In genomic region chr22:27686534-27686933, GRCh38 we compare ENCODE assay signal across 8 cellular contexts.
A peak's percentile ranks its signal among the peaks of the same experiment; 100 is the strongest.
DNase-seq lines count a peak whose midpoint lies in the region; ATAC-seq lines count a peak whose summit lies in the region.

No MANE protein-coding gene starts in this region.

- peak overlapping the region in 1 of 2 donors; percentile 22 for H3K4me3 ChIP-seq in stomach smooth muscle (ENCODE audit: low read length in 2 of 2)

- no peaks in the 10 kb centered on the region for H3K27me3 ChIP-seq in stomach smooth muscle (ENCODE audit: control insufficient read depth in 1 of 2, insufficient read depth in 2 of 2, low read length in 2 of 2)

- ATAC-seq in GM21786 (IDR thresholded peaks at IDR 0.05; ENCODE audit: unreplicated experiment), result no peak
- ATAC-seq in activated CD4-positive, CD25-positive, alpha-beta regulatory T cell treated with anti-CD3 and anti-CD28 coated beads, Interleukin-2, amount 50 U/mL, for 24 hours, result no peak

- H3K9me3 ChIP-seq in stomach smooth muscle (ENCODE audit: control insufficient read depth in 2 of 2, low read length in 2 of 2), result no peaks in the 10 kb centered on the region

- DNase-seq in HPDE6-E6E7 (ENCODE audit: extremely low spot score), result peak; percentile 50
- DNase-seq in cerebellum (ENCODE audit: low spot score), result peak; percentile 5
- DNase-seq in left kidney (ENCODE audit: low read depth, low spot score), result peak; percentile 39
- no peak for DNase-seq in NCI-H1092 (lab: John Stamatoyannopoulos, UW)
- DNase-seq in LoVo (ENCODE audit: low spot score), result no peak

- H3K4me1 ChIP-seq in stomach smooth muscle (ENCODE audit: control insufficient read depth, insufficient read depth, low read length), result peaks cover 25% of the 10 kb centered on the region

- no peaks in the 10 kb centered on the region for H3K36me3 ChIP-seq in stomach smooth muscle (ENCODE audit: control insufficient read depth in 2 of 2, insufficient read depth in 2 of 2, low read length in 2 of 2)

- H3K9ac ChIP-seq in stomach smooth muscle (ENCODE audit: low read length in 2 of 2), result peak overlapping the region; percentile 44 to 58

- H3K27ac ChIP-seq in stomach smooth muscle (ENCODE audit: low read length), result peak overlapping the region; percentile 85

Comparison
In these comparisons a context has a peak if more than half of its experiments do, and no peak if none do; other contexts are left out.
1. DNase-seq: peak in HPDE6-E6E7 (single experiment), cerebellum (single experiment) and left kidney (single experiment); none in NCI-H1092 (single experiment) and LoVo (single experiment).